1 cellular context compared by ENCODE assay signal in genomic region chr1:225565845-225566244, GRCh38.
TF ChIP-seq lines count a peak whose summit lies in the region.

No MANE protein-coding gene starts in this region.

TF ChIP-seq in IMR-90, 13 proteins besides CTCF, POLR2A, EP300 and RAD21 (continued from another document):
- TF ChIP-seq MXI1 (IDR thresholded peaks at IDR 0.05; ENCODE audit: borderline replicate concordance, low read depth, low read length), result no peak
- no peak for TF ChIP-seq USF2 (IDR thresholded peaks at IDR 0.05; ENCODE audit: low read depth, low read length)
- no peak for TF ChIP-seq MAZ (IDR thresholded peaks at IDR 0.05; ENCODE audit: borderline replicate concordance, low read depth, low read length)
- no peak for TF ChIP-seq CHD1 (IDR thresholded peaks at IDR 0.05; ENCODE audit: low read depth, low read length)
- TF ChIP-seq NFE2L2 (IDR thresholded peaks at IDR 0.05; ENCODE audit: low read depth, low read length), result no peak
- TF ChIP-seq FOS (IDR thresholded peaks at IDR 0.05; ENCODE audit: low read depth, low read length), result no peak
